Comparison of ENCODE assay signal across 1 cellular context in the genomic region with DNA sequence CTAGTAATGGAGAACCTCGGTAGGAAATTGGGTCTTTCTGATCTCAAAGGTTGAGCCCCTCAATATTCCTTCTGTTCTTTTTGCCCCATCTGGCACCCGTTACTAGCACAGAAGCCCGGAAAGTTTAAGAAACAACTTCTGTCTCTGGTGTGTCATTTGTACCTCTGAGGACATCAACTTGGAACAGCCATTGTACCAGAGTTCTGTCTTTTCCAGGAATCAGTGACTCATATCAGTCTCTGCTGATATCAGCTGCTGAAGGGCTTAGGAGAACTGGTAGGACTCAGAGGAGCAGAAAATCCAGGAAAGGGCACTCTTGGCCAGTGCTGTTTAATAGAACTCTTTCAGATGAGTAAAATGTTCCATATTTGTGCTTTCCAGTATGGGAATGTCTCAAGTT.
A peak's percentile ranks its signal among the peaks of the same experiment; 100 is the strongest.
TF ChIP-seq lines count a peak whose summit lies in the region.

No MANE protein-coding gene starts in this region.

TF ChIP-seq in K562, 482 proteins besides CTCF, POLR2A, EP300 and RAD21 (continued from another document and continues in another):
- no peak for TF ChIP-seq RERE (CRISPR knock-in tag; IDR thresholded peaks at IDR 0.05; ENCODE audit: borderline replicate concordance)
- no peak for TF ChIP-seq ELF1 (tag; IDR thresholded peaks at IDR 0.05)
- TF ChIP-seq HDAC1 (IDR thresholded peaks at IDR 0.05), result 0 out of 4 replicates have a peak, but pooled peaks of 1 of the 2 experiments have one; percentile 21
- no peak for TF ChIP-seq ZBTB17 (CRISPR knock-in tag; IDR thresholded peaks at IDR 0.05)
- TF ChIP-seq HNRNPL (IDR thresholded peaks at IDR 0.05; ENCODE audit: low read depth, low read length), result no peak
- no peak for TF ChIP-seq ZBTB34 (CRISPR knock-in tag; IDR thresholded peaks at IDR 0.05)
- 0 out of 2 replicates have a peak, but pooled peaks have one; percentile 20 for TF ChIP-seq NCOA1 (IDR thresholded peaks at IDR 0.05; ENCODE audit: low read depth)
- TF ChIP-seq, protein P1, sequence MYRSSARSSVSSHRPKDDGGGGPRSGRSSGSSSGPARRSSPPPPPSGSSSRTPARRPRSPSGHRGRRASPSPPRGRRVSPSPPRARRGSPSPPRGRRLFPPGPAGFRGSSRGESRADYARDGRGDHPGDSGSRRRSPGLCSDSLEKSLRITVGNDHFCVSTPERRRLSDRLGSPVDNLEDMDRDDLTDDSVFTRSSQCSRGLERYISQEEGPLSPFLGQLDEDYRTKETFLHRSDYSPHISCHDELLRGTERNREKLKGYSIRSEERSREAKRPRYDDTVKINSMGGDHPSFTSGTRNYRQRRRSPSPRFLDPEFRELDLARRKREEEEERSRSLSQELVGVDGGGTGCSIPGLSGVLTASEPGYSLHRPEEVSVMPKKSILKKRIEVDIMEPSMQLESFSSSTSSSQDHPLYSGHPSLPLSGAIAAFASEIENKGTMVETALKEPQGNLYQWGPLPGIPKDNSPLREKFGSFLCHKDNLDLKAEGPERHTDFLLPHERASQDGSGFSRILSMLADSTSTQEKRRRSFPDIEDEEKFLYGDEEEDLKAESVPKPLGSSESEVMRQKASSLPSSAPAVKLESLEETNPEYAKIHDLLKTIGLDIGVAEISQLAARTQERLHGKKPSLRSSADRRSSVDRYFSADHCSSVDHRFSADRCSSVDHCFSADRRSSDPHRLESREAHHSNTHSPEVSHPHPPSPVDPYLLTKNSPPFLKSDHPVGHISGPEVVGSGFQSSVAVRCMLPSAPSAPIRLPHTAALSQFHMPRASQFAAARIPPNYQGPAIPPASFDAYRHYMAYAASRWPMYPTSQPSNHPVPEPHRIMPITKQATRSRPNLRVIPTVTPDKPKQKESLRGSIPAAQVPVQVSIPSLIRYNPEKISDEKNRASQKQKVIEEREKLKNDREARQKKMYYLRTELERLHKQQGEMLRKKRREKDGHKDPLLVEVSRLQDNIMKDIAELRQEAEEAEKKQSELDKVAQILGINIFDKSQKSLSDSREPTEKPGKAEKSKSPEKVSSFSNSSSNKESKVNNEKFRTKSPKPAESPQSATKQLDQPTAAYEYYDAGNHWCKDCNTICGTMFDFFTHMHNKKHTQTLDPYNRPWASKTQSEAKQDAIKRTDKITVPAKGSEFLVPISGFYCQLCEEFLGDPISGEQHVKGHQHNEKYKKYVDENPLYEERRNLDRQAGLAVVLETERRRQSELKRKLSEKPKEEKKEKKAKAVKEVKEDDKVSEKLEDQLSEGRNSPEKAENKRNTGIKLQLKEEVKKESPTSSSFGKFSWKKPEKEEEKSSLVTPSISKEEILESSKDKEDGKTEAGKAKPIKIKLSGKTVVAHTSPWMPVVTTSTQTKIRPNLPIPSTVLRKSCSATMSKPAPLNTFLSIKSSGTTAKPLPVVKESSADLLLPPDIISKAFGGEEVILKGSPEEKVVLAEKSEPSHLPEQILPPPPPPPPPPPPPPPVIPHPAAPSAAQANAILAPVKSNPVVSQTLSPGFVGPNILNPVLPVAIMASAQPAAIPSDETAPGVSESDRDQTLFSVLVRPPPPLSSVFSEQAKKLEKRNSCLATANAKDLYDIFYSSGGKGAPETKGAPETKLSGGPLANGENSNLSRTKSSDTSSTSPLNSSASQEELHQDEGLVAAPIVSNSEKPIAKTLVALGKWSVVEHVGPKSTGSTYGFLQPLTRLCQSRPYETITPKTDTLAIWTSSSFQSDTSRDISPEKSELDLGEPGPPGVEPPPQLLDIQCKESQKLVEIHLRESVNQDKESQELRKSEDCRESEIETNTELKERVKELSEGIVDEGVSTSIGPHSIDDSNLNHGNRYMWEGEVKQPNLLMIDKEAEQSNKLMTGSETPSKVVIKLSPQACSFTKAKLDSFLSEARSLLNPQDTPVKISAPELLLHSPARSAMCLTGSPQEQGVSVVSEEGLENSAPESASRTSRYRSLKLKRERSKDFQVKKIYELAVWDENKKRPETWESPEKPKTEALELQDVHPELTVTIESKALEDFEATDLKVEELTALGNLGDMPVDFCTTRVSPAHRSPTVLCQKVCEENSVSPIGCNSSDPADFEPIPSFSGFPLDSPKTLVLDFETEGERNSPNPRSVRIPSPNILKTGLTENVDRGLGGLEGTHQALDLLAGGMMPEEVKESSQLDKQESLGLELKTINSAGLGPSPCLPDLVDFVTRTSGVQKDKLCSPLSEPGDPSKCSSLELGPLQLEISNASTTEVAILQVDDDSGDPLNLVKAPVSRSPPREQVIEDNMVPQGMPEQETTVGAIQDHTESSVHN (IDR thresholded peaks at IDR 0.05; ENCODE audit: borderline replicate concordance in 1 of 2, low read depth in 1 of 2), result no peak
- peak; percentile 70; the same call in 1 of the 2 replicates for TF ChIP-seq JUNB (CRISPR knock-in tag; conservative IDR thresholded peaks at IDR 0.05)
- peak in 1 of 2 experiments; percentile 64; a peak in 1 of 4 replicates for TF ChIP-seq ARNT (IDR thresholded peaks at IDR 0.05)
- TF ChIP-seq ZEB2 (IDR thresholded peaks at IDR 0.05), result peak; percentile 45; the same call in 1 of the 2 replicates
- peak; percentile 95 for TF ChIP-seq STAT5A (IDR thresholded peaks at IDR 0.05; ENCODE audit: borderline replicate concordance, low read length)
- TF ChIP-seq TBP (optimal IDR thresholded peaks at IDR 0.05; ENCODE audit: low read depth, low read length), result peak; percentile 16
- TF ChIP-seq SOX6 (IDR thresholded peaks at IDR 0.05), result peak; percentile 68
- TF ChIP-seq, protein P2, sequence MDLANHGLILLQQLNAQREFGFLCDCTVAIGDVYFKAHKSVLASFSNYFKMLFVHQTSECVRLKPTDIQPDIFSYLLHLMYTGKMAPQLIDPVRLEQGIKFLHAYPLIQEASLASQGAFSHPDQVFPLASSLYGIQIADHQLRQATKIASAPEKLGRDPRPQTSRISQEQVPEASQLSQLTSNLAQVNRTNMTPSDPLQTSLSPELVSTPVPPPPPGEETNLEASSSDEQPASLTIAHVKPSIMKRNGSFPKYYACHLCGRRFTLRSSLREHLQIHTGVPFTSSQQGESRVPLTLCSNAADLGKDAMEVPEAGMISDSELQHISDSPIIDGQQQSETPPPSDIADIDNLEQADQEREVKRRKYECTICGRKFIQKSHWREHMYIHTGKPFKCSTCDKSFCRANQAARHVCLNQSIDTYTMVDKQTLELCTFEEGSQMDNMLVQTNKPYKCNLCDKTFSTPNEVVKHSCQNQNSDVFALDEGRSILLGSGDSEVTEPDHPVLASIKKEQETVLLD (IDR thresholded peaks at IDR 0.05), result peak; percentile 26; the same call in 1 of the 2 replicates
- TF ChIP-seq EHMT2 (IDR thresholded peaks at IDR 0.05), result peak; percentile 50; the same call in 1 of the 2 replicates
- peak; percentile 39; the same call in 1 of the 2 replicates for TF ChIP-seq MTA2 (IDR thresholded peaks at IDR 0.05; ENCODE audit: low read depth)
- peak; percentile 58 for TF ChIP-seq NCOR1 (IDR thresholded peaks at IDR 0.05)
- TF ChIP-seq ZNF644 (tag; IDR thresholded peaks at IDR 0.05; ENCODE audit: low read depth), result no peak
- TF ChIP-seq CXXC5 (CRISPR knock-in tag; IDR thresholded peaks at IDR 0.05), result no peak; the same call in 1 of the 2 replicates
- 0 out of 2 replicates have a peak, but pooled peaks have one; percentile 19 for TF ChIP-seq ELF2 (CRISPR knock-in tag; IDR thresholded peaks at IDR 0.05)
- TF ChIP-seq YY1 (IDR thresholded peaks at IDR 0.05; ENCODE audit: borderline replicate concordance in 1 of 3, control insufficient read depth in 1 of 3, extremely low read depth in 1 of 3, insufficient read depth in 3 of 3, insufficient read length in 1 of 3, insufficient replicate concordance in 2 of 3, low read depth in 1 of 3, low read length in 2 of 3), result peak in 1 of 3 experiments; percentile 41
- TF ChIP-seq CBFA2T2 (conservative IDR thresholded peaks at IDR 0.05), result peak; percentile 29; the same call in 1 of the 2 replicates
- TF ChIP-seq POLR2G (IDR thresholded peaks at IDR 0.05; ENCODE audit: low read depth, low read length), result no peak
- no peak for TF ChIP-seq PTBP1 (IDR thresholded peaks at IDR 0.05; ENCODE audit: low read depth, low read length)
- TF ChIP-seq, protein P3, sequence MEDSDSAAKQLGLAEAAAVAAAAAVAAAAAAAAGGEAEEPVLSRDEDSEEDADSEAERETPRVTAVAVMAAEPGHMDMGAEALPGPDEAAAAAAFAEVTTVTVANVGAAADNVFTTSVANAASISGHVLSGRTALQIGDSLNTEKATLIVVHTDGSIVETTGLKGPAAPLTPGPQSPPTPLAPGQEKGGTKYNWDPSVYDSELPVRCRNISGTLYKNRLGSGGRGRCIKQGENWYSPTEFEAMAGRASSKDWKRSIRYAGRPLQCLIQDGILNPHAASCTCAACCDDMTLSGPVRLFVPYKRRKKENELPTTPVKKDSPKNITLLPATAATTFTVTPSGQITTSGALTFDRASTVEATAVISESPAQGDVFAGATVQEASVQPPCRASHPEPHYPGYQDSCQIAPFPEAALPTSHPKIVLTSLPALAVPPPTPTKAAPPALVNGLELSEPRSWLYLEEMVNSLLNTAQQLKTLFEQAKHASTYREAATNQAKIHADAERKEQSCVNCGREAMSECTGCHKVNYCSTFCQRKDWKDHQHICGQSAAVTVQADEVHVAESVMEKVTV (CRISPR knock-in tag; IDR thresholded peaks at IDR 0.05), result peak; percentile 31; the same call in 1 of the 2 replicates
- TF ChIP-seq LARP7 (IDR thresholded peaks at IDR 0.05), result no peak
- peak; percentile 39; the same call in 1 of the 2 replicates for TF ChIP-seq NFATC3 (IDR thresholded peaks at IDR 0.05)
- peak; percentile 27; the same call in 1 of the 2 replicates for TF ChIP-seq CEBPB (tag; IDR thresholded peaks at IDR 0.05)
- TF ChIP-seq, protein P4, sequence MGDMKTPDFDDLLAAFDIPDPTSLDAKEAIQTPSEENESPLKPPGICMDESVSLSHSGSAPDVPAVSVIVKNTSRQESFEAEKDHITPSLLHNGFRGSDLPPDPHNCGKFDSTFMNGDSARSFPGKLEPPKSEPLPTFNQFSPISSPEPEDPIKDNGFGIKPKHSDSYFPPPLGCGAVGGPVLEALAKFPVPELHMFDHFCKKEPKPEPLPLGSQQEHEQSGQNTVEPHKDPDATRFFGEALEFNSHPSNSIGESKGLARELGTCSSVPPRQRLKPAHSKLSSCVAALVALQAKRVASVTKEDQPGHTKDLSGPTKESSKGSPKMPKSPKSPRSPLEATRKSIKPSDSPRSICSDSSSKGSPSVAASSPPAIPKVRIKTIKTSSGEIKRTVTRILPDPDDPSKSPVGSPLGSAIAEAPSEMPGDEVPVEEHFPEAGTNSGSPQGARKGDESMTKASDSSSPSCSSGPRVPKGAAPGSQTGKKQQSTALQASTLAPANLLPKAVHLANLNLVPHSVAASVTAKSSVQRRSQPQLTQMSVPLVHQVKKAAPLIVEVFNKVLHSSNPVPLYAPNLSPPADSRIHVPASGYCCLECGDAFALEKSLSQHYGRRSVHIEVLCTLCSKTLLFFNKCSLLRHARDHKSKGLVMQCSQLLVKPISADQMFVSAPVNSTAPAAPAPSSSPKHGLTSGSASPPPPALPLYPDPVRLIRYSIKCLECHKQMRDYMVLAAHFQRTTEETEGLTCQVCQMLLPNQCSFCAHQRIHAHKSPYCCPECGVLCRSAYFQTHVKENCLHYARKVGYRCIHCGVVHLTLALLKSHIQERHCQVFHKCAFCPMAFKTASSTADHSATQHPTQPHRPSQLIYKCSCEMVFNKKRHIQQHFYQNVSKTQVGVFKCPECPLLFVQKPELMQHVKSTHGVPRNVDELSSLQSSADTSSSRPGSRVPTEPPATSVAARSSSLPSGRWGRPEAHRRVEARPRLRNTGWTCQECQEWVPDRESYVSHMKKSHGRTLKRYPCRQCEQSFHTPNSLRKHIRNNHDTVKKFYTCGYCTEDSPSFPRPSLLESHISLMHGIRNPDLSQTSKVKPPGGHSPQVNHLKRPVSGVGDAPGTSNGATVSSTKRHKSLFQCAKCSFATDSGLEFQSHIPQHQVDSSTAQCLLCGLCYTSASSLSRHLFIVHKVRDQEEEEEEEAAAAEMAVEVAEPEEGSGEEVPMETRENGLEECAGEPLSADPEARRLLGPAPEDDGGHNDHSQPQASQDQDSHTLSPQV (IDR thresholded peaks at IDR 0.05), result peak; percentile 64
- TF ChIP-seq RBBP5 (IDR thresholded peaks at IDR 0.05; ENCODE audit: borderline replicate concordance, insufficient read depth, low read length, poor library complexity, severe bottlenecking), result peak; percentile 34
- TF ChIP-seq HEY1 (CRISPR knock-in tag; IDR thresholded peaks at IDR 0.05; ENCODE audit: borderline replicate concordance), result no peak
- 0 out of 2 replicates have a peak, but pooled peaks have one; percentile 24 for TF ChIP-seq NFE2 (IDR thresholded peaks at IDR 0.05; ENCODE audit: low read depth)
- no peak for TF ChIP-seq TFAM (CRISPR knock-in tag; conservative IDR thresholded peaks at IDR 0.05)
